Comparison of ENCODE assay signal across 22 cellular contexts in genomic region chr14:96958057-96958456, GRCh38.
"Had no signal": no experiment of that assay in that cellular context is flagged by ENCODE, and none has a peak within 500 bp of the region (broad histone marks: within the 10 kb centered on the region; RNA-seq: fewer than 3 reads in every experiment).

No MANE protein-coding gene starts in this region.

- H3K36me3 ChIP-seq: SJCRH30 had no signal

- ATAC-seq: Right ventricle myocardium inferior, SK-N-SH treated with all-trans-retinoic acid at 6 μM for 48 hours had no signal

- DNase-seq: IMR-90, Karpas-422, KG1, MM.1S, NCI-H1092 treated with DMSO at 0.1 percent for 48 hours, NCI-H1436, NCI-H187, NCI-H2029, NCI-H2081 treated with DMSO at 0.1 percent for 48 hours, NCI-H2171, NCI-H226, NCI-H446, NCI-H510A, NCI-H524 treated with DMSO at 0.1 percent for 48 hours, NCI-H69, NCI-H774, RPMI8226, SHP77 treated with DMSO at 0.1 percent for 48 hours, SJCRH30 had no signal

- H3K27ac ChIP-seq: SJCRH30 had no signal

- H3K4me3 ChIP-seq: SJCRH30 had no signal

- H3K27me3 ChIP-seq: SJCRH30 had no signal

- FAIRE-seq: RCC 7860 had no signal
